ENCODE assay signal across 8 cellular contexts in genomic region chr2:211745295-211746097, GRCh38.
DNase-seq lines count a peak whose midpoint lies in the region; ATAC-seq, FAIRE-seq and TF ChIP-seq lines count a peak whose summit lies in the region.

No MANE protein-coding gene starts in this region.

- no peak overlapping the region for H3K27ac ChIP-seq in astrocyte (ENCODE audit: low read depth, low read length)

- no peaks in the 10 kb centered on the region for H3K36me3 Mint-ChIP-seq in astrocyte (ENCODE audit: low read depth, unreplicated experiment)

- H3K27ac Mint-ChIP-seq in astrocyte (ENCODE audit: unreplicated experiment) = no peak overlapping the region

- H3K4me1 Mint-ChIP-seq in astrocyte (ENCODE audit: low read depth, unreplicated experiment) = peaks cover 6% of the 10 kb centered on the region

- no peak overlapping the region for H3K4me3 ChIP-seq in astrocyte (ENCODE audit: insufficient read depth, low read depth, low read length)

- peak; percentile 39 for DNase-seq in activated CD4-positive, alpha-beta T cell treated with anti-CD3 and anti-CD28 coated beads for 48 hours
- no peak for DNase-seq in activated CD4-positive, alpha-beta T cell treated with anti-CD3 and anti-CD28 coated beads for 4 hours
- DNase-seq in HPDE6-E6E7 (ENCODE audit: extremely low spot score) (peak; percentile 57), NCI-H774 (lab: John Stamatoyannopoulos, UW) (peak; percentile 12), astrocyte (ENCODE audit: low read depth) (peak; percentile 34), hippocampal formation (lab: John Stamatoyannopoulos, UW) (peak; percentile 33 to 60)
- DNase-seq in stimulated activated CD8-positive, alpha-beta memory T cell treated with anti-CD3 and anti-CD28 coated beads, Interleukin-4, amount 100 ng/mL, for 48 hours = peak; percentile 31

- no peak overlapping the region for H2AFZ ChIP-seq in astrocyte (ENCODE audit: low read depth, low read length)

- no peaks in the 10 kb centered on the region for H4K20me1 ChIP-seq in astrocyte (ENCODE audit: insufficient read depth, low read length)

- no peaks in the 10 kb centered on the region for H3K27me3 ChIP-seq in astrocyte (ENCODE audit: insufficient read depth, low read length)

- H3K27me3 Mint-ChIP-seq in astrocyte (ENCODE audit: low read depth, unreplicated experiment) = no peaks in the 10 kb centered on the region

- no peaks in the 10 kb centered on the region for H3K9me3 ChIP-seq in astrocyte (ENCODE audit: insufficient read depth, low read depth, low read length)

- H3K79me2 ChIP-seq in astrocyte (ENCODE audit: insufficient read depth, low read length) = no peaks in the 10 kb centered on the region

- no peak overlapping the region for H3K9ac ChIP-seq in astrocyte (ENCODE audit: low read length)

- H3K4me3 Mint-ChIP-seq in astrocyte (ENCODE audit: unreplicated experiment) = no peak overlapping the region

- peaks cover 2% of the 10 kb centered on the region for H3K9me3 Mint-ChIP-seq in astrocyte (ENCODE audit: unreplicated experiment)

- no peak for FAIRE-seq in astrocyte (lab: Jason Lieb, UNC)

- no peaks in the 10 kb centered on the region for H3K36me3 ChIP-seq in astrocyte (ENCODE audit: insufficient read depth, low read length)

- peak; percentile 89 for TF ChIP-seq CTCF in astrocyte (IDR thresholded peaks at IDR 0.05; ENCODE audit: insufficient read depth, low read depth, low read length)

- peak; percentile 97 for ATAC-seq in GM21529 (IDR thresholded peaks at IDR 0.05; ENCODE audit: unreplicated experiment)

- H3K4me2 ChIP-seq in astrocyte (ENCODE audit: low read length) = no peak overlapping the region

- no peaks in the 10 kb centered on the region for H3K4me1 ChIP-seq in astrocyte (ENCODE audit: insufficient read depth, low read length)

Comparison
In these comparisons a context has a peak if more than half of its experiments do, and no peak if none do; other contexts are left out.
1. DNase-seq: peak in activated CD4-positive, alpha-beta T cell treated with anti-CD3 and anti-CD28 coated beads for 48 hours (single experiment), HPDE6-E6E7 (single experiment), NCI-H774 (single experiment), astrocyte (single experiment), hippocampal formation (2 of 2) and stimulated activated CD8-positive, alpha-beta memory T cell treated with anti-CD3 and anti-CD28 coated beads, Interleukin-4, amount 100 ng/mL, for 48 hours (single experiment); none in activated CD4-positive, alpha-beta T cell treated with anti-CD3 and anti-CD28 coated beads for 4 hours (0 of 2).